17 cellular contexts compared by ENCODE assay signal in the genomic region with DNA sequence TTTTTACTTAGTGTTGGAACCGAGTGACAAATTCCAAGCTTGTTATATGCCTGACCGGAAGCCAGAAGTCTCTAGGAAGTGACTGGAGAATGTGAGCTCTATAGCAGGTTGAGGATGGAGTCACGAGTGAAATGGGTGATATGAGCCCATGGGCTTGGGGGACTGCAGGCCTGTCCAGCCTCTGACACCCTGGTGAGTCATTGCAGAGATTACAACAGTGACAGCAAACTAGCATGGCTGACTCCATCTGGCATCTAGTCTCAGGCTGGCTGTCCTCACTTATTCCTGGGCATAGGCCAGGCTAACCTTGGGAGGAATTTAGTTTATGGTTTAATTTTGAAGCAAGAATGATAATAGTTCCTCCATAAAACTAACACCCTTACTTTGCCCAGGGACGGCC. TPM values are rescaled to one million over a fixed set of nuclear protein-coding genes. Genes with fewer than 3 reads are reported as not detected.
A peak's percentile ranks its signal among the peaks of the same experiment; 100 is the strongest.
DNase-seq lines count a peak whose midpoint lies in the region; TF ChIP-seq lines count a peak whose summit lies in the region.
"Not testable (repeated sequence)": the region's sequence is repeated elsewhere in the genome, so short reads cannot be mapped to it uniquely, and the experiment has no call there.
"Had no signal": no experiment of that assay in that cellular context is flagged by ENCODE, and none has a peak within 500 bp of the region (broad histone marks: within the 10 kb centered on the region; RNA-seq: fewer than 3 reads in every experiment).

No MANE protein-coding gene starts in this region.

- H3K4me3 ChIP-seq in foreskin fibroblast (ENCODE audit: low read depth in 1 of 2, low read length in 2 of 2) = not testable (repeated sequence)

- DNase-seq in 8988T = peak; percentile 15
- DNase-seq in EH (ENCODE audit: low read depth) = peak; percentile 97
- DNase-seq in HK-2 (ENCODE audit: unreplicated experiment) = peak; percentile 64
- peak; percentile 14 for DNase-seq in RKO (ENCODE audit: low spot score)
- peak; percentile 58 for DNase-seq in amniotic stem cell (lab: John Stamatoyannopoulos, UW)
- peak; percentile 6 for DNase-seq in dermis blood vessel endothelial cell
- DNase-seq in foreskin fibroblast = peak; percentile 84 to 88
- peak; percentile 43 for DNase-seq in non-pigmented ciliary epithelial cell (ENCODE audit: low read depth)

- TF ChIP-seq CTCF in foreskin fibroblast (IDR thresholded peaks at IDR 0.05; ENCODE audit: low read depth, low read length) = not testable (repeated sequence)

RNA-seq across cellular contexts. Expression of a gene that starts 4.6 kb away (rescaled TPM):
- total RNA-seq in dermis blood vessel endothelial cell = not detected in 2 replicates
- total RNA-seq: activated CD8-positive, alpha-beta T cell treated with anti-CD3 and anti-CD28 coated beads for 36 hours; dorsolateral prefrontal cortex; gastrocnemius medialis; GM12878; left lung; mesenteric fat pad; psoas muscle; temporal lobe; urinary bladder had no signal

RNA-seq across cellular contexts. Expression of a gene that starts 51.6 kb away (rescaled TPM):
- not detected in 2 replicates for total RNA-seq in dermis blood vessel endothelial cell
- total RNA-seq: activated CD8-positive, alpha-beta T cell treated with anti-CD3 and anti-CD28 coated beads for 36 hours; dorsolateral prefrontal cortex; gastrocnemius medialis; GM12878; left lung; mesenteric fat pad; psoas muscle; temporal lobe; urinary bladder had no signal

Comparison
In these comparisons a context has a peak if more than half of its experiments do, and no peak if none do; other contexts are left out.
1. DNase-seq: peak in every context shown above with its lines; median percentile 97 in EH; 86 in foreskin fibroblast; 64 in HK-2; 58 in amniotic stem cell; 43 in non-pigmented ciliary epithelial cell; 15 in 8988T; 14 in RKO; 6 in dermis blood vessel endothelial cell.